19 cellular contexts compared by ENCODE assay signal in the genomic region with DNA sequence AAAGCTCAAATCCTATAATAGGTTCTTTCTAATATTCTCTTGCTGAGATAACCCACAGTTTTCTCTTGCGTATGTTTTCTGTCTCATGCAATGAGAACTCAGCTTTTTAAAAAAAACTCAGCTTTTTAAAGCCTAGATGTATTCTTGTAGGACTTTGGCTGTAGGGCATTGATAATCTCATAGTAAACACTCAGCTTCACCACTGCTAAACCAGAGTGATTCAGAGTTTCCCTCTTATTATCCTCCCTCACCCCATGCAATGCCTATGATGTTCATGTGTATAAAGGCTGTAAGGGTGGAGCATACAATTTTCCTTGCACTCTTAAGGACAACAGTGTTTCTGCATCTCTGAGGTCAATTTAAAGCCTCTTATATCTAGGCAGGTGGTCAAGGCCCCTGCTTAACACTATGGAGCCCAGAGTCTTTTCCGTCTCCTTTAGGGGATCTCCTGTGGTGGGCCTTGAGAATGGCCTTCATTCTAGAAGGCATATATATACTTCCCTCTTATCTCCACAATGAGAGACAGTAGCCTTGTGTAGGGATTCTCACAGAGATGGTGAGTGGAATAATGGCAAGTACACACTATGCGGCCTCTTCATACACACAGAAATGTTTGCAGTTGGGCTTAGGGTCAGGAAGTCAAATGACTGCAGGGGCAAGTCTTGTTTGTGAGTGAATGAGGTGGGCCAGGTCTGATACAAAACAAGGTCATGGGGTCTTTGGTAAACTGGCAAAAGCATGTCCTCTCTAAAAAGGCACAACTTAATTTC.
DNase-seq lines count a peak whose midpoint lies in the region; ATAC-seq, FAIRE-seq and TF ChIP-seq lines count a peak whose summit lies in the region.
"Had no signal": no experiment of that assay in that cellular context is flagged by ENCODE, and none has a peak within 500 bp of the region (broad histone marks: within the 10 kb centered on the region; RNA-seq: fewer than 3 reads in every experiment).

No MANE protein-coding gene starts in this region.

- H3K4me3 ChIP-seq in smooth muscle cell = no peak overlapping the region
- H3K4me3 ChIP-seq: GM23338 had no signal

- no peak for ATAC-seq in WTC11
- ATAC-seq in HG03045 (IDR thresholded peaks at IDR 0.05; ENCODE audit: unreplicated experiment) = no peak
- ATAC-seq: GM23338 had no signal

- H2AFZ ChIP-seq in smooth muscle cell (ENCODE audit: low read depth) = no peak overlapping the region
- H2AFZ ChIP-seq: GM23338 had no signal

- CTCF ChIA-PET in WTC11 (lab: Charles Lee) = interaction anchor here (0.9 kb wide), 1 partner anchor 15 kb away, joined by 3 read pairs; no protein-coding TSS in a partner anchor

- H3K9me3 Mint-ChIP-seq in WTC11 = peaks cover 16% of the 10 kb centered on the region

- no peaks in the 10 kb centered on the region for H3F3A ChIP-seq in smooth muscle cell (ENCODE audit: low read depth)

- no peaks in the 10 kb centered on the region for H4K20me1 ChIP-seq in smooth muscle cell (ENCODE audit: low read depth)

- no peaks in the 10 kb centered on the region for H3K27me3 ChIP-seq in smooth muscle cell (ENCODE audit: low read depth)

- H3K4me1 Mint-ChIP-seq in WTC11 = no peaks in the 10 kb centered on the region
- H3K4me1 Mint-ChIP-seq: B cell; CD4-positive, alpha-beta memory T cell; GM23338; H9 had no signal

- POLR2A ChIA-PET in WTC11 (lab: Charles Lee) = no interaction called here

- no peaks in the 10 kb centered on the region for H3K4me1 ChIP-seq in smooth muscle cell (ENCODE audit: low read depth)

- no peak for FAIRE-seq in RCC 7860 (lab: Jason Lieb, UNC)
- FAIRE-seq: G401.6, GM12891, HTR-8/SVneo had no signal

- 63% methylated on average over 3 of the region's 3 CpGs for WGBS in smooth muscle cell (ENCODE audit: low lambda C conversion rate)

- no peaks in the 10 kb centered on the region; the same call in 1 of the 2 replicates for H3K36me3 Mint-ChIP-seq in WTC11
- H3K36me3 Mint-ChIP-seq: CD4-positive, alpha-beta memory T cell had no signal

- H3K27ac ChIP-seq in smooth muscle cell (ENCODE audit: low read depth) = no peak overlapping the region

- H3K36me3 ChIP-seq in smooth muscle cell (ENCODE audit: low read depth) = no peaks in the 10 kb centered on the region

- peak overlapping the region; percentile 2 for H3K4me2 ChIP-seq in smooth muscle cell
- H3K4me2 ChIP-seq: GM23338 had no signal

- DNase-seq in H4 (ENCODE audit: low spot score) = peak; percentile 17
- DNase-seq in WTC11 (ENCODE audit: low spot score) = no peak
- peak; percentile 74 for DNase-seq in foreskin melanocyte
- DNase-seq in smooth muscle cell (lab: John Stamatoyannopoulos, UW; ENCODE audit: unreplicated experiment) = no peak
- DNase-seq in RCC 7860 (ENCODE audit: low spot score) = no peak
- no peak for DNase-seq in DMS 273 (lab: John Stamatoyannopoulos, UW; ENCODE audit: unreplicated experiment)
- DNase-seq: ACHN; C1 segment of cervical spinal cord; CD4-positive, alpha-beta memory T cell; DMS153; DMS79 treated with DMSO at 0.1 percent for 48 hours; EL; H9 had no signal

- no peak overlapping the region for H3K9ac ChIP-seq in smooth muscle cell (ENCODE audit: low read depth)

- no peaks in the 10 kb centered on the region for H3K9me3 ChIP-seq in smooth muscle cell (replicated peaks; ENCODE audit: low read depth)

- no peaks in the 10 kb centered on the region for H3K79me2 ChIP-seq in smooth muscle cell (ENCODE audit: low read depth)

- no peaks in the 10 kb centered on the region; the same call in 1 of the 2 replicates for H3K27me3 Mint-ChIP-seq in WTC11 (ENCODE audit: low read depth)
- H3K27me3 Mint-ChIP-seq: B cell had no signal

- TF ChIP-seq CTCF in WTC11 (IDR thresholded peaks at IDR 0.05) = no peak
- no peak for TF ChIP-seq CTCF in smooth muscle cell (IDR thresholded peaks at IDR 0.05; ENCODE audit: borderline replicate concordance, insufficient read depth, poor library complexity, severe bottlenecking)

- no peak overlapping the region for H3K27ac Mint-ChIP-seq in WTC11
- H3K27ac Mint-ChIP-seq: B cell; CD4-positive, alpha-beta memory T cell; GM23338; H9 had no signal

- H3K4me3 Mint-ChIP-seq in WTC11 = no peak overlapping the region
- H3K4me3 Mint-ChIP-seq: B cell; CD4-positive, alpha-beta memory T cell; GM23338; H9 had no signal

TF ChIP-seq in WTC11, 78 proteins besides CTCF, POLR2A, EP300 and RAD21:
- no peak for TF ChIP-seq ZNF317 (CRISPR knock-in tag; IDR thresholded peaks at IDR 0.05; ENCODE audit: borderline replicate concordance, low read depth)
- peak; percentile 31; the same call in 1 of the 2 replicates for TF ChIP-seq GABPB1 (CRISPR knock-in tag; IDR thresholded peaks at IDR 0.05)

Comparison
In these comparisons a context has a peak if more than half of its experiments do, and no peak if none do; other contexts are left out.
1. DNase-seq: peak in H4 (single experiment) and foreskin melanocyte (single experiment); none in WTC11 (single experiment), smooth muscle cell (single experiment), RCC 7860 (single experiment) and DMS 273 (single experiment).